Comparison of ENCODE assay signal across 21 cellular contexts in the genomic region with DNA sequence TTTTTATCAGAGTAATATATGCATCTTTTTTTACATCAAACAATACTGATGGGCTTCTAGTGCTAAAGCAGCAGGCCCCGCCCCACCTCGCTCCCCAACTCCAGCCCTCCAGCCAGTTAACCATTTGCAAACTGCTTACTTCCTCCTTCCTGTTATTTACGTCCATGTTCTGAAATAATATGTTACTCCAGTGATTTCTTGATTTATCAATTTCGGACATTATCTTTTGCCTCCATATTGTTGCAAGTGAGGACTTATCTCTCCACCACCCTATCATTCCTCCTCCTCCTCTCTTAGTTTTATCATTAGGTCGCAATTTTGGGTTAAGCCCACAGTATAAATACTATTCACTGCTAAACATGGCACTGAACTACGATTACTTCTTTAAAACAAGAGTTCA. TPM values are rescaled to one million over a fixed set of nuclear protein-coding genes. Genes with fewer than 3 reads are reported as not detected.
DNase-seq lines count a peak whose midpoint lies in the region; ATAC-seq and TF ChIP-seq lines count a peak whose summit lies in the region.
"Had no signal": no experiment of that assay in that cellular context is flagged by ENCODE, and none has a peak within 500 bp of the region (broad histone marks: within the 10 kb centered on the region; RNA-seq: fewer than 3 reads in every experiment).

No MANE protein-coding gene starts in this region.

- no peaks in the 10 kb centered on the region for H3K9me3 Mint-ChIP-seq in WTC11
- H3K9me3 Mint-ChIP-seq in nephron progenitor cell: no peaks in the 10 kb centered on the region
- H3K9me3 Mint-ChIP-seq in activated CD4-positive, alpha-beta T cell treated with anti-CD3 and anti-CD28 coated beads, Interleukin-2, amount 10 ng/mL, durations not matched to agents 24 days and 14 days: no peaks in the 10 kb centered on the region
- H3K9me3 Mint-ChIP-seq: activated naive CD8-positive, alpha-beta T cell treated with anti-CD3 and anti-CD28 coated beads for 36 hours; stimulated activated naive CD8-positive, alpha-beta T cell treated with anti-CD3 and anti-CD28 coated beads, Interleukin-15, Interleukin-2, amounts not matched to agents 100 ng/mL and 50 ng/mL, for 24 hours had no signal

- H3K9ac ChIP-seq in BLaER1 treated with 17β-estradiol and CSF1 and Interleukin-3, amounts not matched to agents 10 nM and 100 nM: peak overlapping the region in 3 of 11 experiments; percentile 2 to 20 (median 11); a peak in 3 of 22 replicates

- H3K36me3 Mint-ChIP-seq in WTC11: no peaks in the 10 kb centered on the region
- no peaks in the 10 kb centered on the region for H3K36me3 Mint-ChIP-seq in nephron progenitor cell (ENCODE audit: low read depth)
- no peaks in the 10 kb centered on the region for H3K36me3 Mint-ChIP-seq in activated CD4-positive, alpha-beta T cell treated with anti-CD3 and anti-CD28 coated beads, Interleukin-2, amount 10 ng/mL, durations not matched to agents 24 days and 14 days (ENCODE audit: low read depth)

- TF ChIP-seq CTCF in WTC11 (IDR thresholded peaks at IDR 0.05) (no peak), nephron progenitor cell (IDR thresholded peaks at IDR 0.05) (no peak)

- H3K27me3 Mint-ChIP-seq in WTC11 (ENCODE audit: low read depth) (no peaks in the 10 kb centered on the region), nephron progenitor cell (ENCODE audit: low read depth, poor library complexity) (no peaks in the 10 kb centered on the region)
- H3K27me3 Mint-ChIP-seq in activated CD4-positive, alpha-beta T cell treated with anti-CD3 and anti-CD28 coated beads, Interleukin-2, amount 10 ng/mL, durations not matched to agents 24 days and 14 days: no peaks in the 10 kb centered on the region
- H3K27me3 Mint-ChIP-seq: activated naive CD8-positive, alpha-beta T cell treated with anti-CD3 and anti-CD28 coated beads for 36 hours; stimulated activated naive CD8-positive, alpha-beta T cell treated with anti-CD3 and anti-CD28 coated beads, Interleukin-15, Interleukin-2, amounts not matched to agents 100 ng/mL and 50 ng/mL, for 24 hours had no signal

- H3K4me1 Mint-ChIP-seq in WTC11 (peaks cover 53% of the 10 kb centered on the region), nephron progenitor cell (peaks cover 99% of the 10 kb centered on the region)
- H3K4me1 Mint-ChIP-seq in activated CD4-positive, alpha-beta T cell treated with anti-CD3 and anti-CD28 coated beads, Interleukin-2, amount 10 ng/mL, durations not matched to agents 24 days and 14 days: peaks cover 48% of the 10 kb centered on the region

- H3K4me1 ChIP-seq in BLaER1 treated with 17β-estradiol and CSF1 and Interleukin-3, amounts not matched to agents 10 nM and 100 nM: peaks cover 99 to 100% (median 100%) of the 10 kb centered on the region in 10 experiments

- H3K36me3 ChIP-seq in BLaER1 treated with 17β-estradiol and CSF1 and Interleukin-3, amounts not matched to agents 10 nM and 100 nM: peaks cover 0 to 31% (median 6%) of the 10 kb centered on the region in 11 experiments; a peak in 8 of 22 replicates
- H3K36me3 ChIP-seq in H7 (replicated peaks; ENCODE audit: control insufficient read depth, insufficient read depth, low read length): no peaks in the 10 kb centered on the region
- H3K36me3 ChIP-seq: brain microvascular endothelial cell had no signal

- H4K20me1 ChIP-seq in BLaER1 treated with 17β-estradiol and CSF1 and Interleukin-3, amounts not matched to agents 10 nM and 100 nM: peaks cover 0 to 5% (median 0%) of the 10 kb centered on the region in 11 experiments; a peak in 2 of 22 replicates

- POLR2A ChIA-PET in WTC11 (lab: Charles Lee): no interaction called here

- H3K27me3 ChIP-seq in BLaER1 treated with 17β-estradiol and CSF1 and Interleukin-3, amounts not matched to agents 10 nM and 100 nM: no peaks in the 10 kb centered on the region
- no peaks in the 10 kb centered on the region for H3K27me3 ChIP-seq in H7 (ENCODE audit: control insufficient read depth, insufficient read depth, low read length)
- H3K27me3 ChIP-seq: brain microvascular endothelial cell, foreskin keratinocyte had no signal

- intact Hi-C loops in activated CD4-positive, alpha-beta T cell treated with anti-CD3 and anti-CD28 coated beads, Interleukin-2, amount 10 ng/mL, durations not matched to agents 24 days and 14 days (cut with micrococcal nuclease): no loop called here

- no peak overlapping the region for H3K4me3 ChIP-seq in BLaER1 treated with 17β-estradiol and CSF1 and Interleukin-3, amounts not matched to agents 10 nM and 100 nM
- no peak overlapping the region for H3K4me3 ChIP-seq in H7 (ENCODE audit: insufficient read depth, low read depth, low read length)
- H3K4me3 ChIP-seq: coronary artery had no signal

- H3K27ac Mint-ChIP-seq in WTC11 (0 out of 2 replicates have a peak overlapping the region, but pooled peaks have one; percentile 65), nephron progenitor cell (no peak overlapping the region)
- H3K27ac Mint-ChIP-seq in activated CD4-positive, alpha-beta T cell treated with anti-CD3 and anti-CD28 coated beads, Interleukin-2, amount 10 ng/mL, durations not matched to agents 24 days and 14 days: no peak overlapping the region
- H3K27ac Mint-ChIP-seq: activated naive CD8-positive, alpha-beta T cell treated with anti-CD3 and anti-CD28 coated beads for 36 hours; stimulated activated naive CD8-positive, alpha-beta T cell treated with anti-CD3 and anti-CD28 coated beads, Interleukin-15, Interleukin-2, amounts not matched to agents 100 ng/mL and 50 ng/mL, for 24 hours had no signal

- H3K4me3 Mint-ChIP-seq in WTC11: no peak overlapping the region
- peak overlapping the region; percentile 1 for H3K4me3 Mint-ChIP-seq in nephron progenitor cell
- H3K4me3 Mint-ChIP-seq in activated CD4-positive, alpha-beta T cell treated with anti-CD3 and anti-CD28 coated beads, Interleukin-2, amount 10 ng/mL, durations not matched to agents 24 days and 14 days: no peak overlapping the region
- H3K4me3 Mint-ChIP-seq: activated naive CD8-positive, alpha-beta T cell treated with anti-CD3 and anti-CD28 coated beads for 36 hours; stimulated activated naive CD8-positive, alpha-beta T cell treated with anti-CD3 and anti-CD28 coated beads, Interleukin-15, Interleukin-2, amounts not matched to agents 100 ng/mL and 50 ng/mL, for 24 hours had no signal

- DNase-seq in H7: peak; percentile 34
- DNase-seq in WTC11 (ENCODE audit: low spot score): no peak
- no peak for DNase-seq in nephron progenitor cell
- no peak for DNase-seq in stimulated activated naive CD8-positive, alpha-beta T cell treated with anti-CD3 and anti-CD28 coated beads, Interleukin-15, Interleukin-2, amounts not matched to agents 100 U/mL and 50 U/mL, for 24 hours
- DNase-seq in NCI-H526 treated with DMSO at 0.1 percent for 48 hours (lab: John Stamatoyannopoulos, UW): no peak
- DNase-seq in activated CD4-positive, alpha-beta T cell treated with anti-CD3 and anti-CD28 coated beads, Interleukin-2, amount 10 ng/mL, durations not matched to agents 24 days and 14 days: no peak
- DNase-seq: activated CD4-positive, alpha-beta T cell treated with anti-CD3 and anti-CD28 coated beads for 4 hours; activated naive CD8-positive, alpha-beta T cell treated with anti-CD3 and anti-CD28 coated beads for 36 hours; brain microvascular endothelial cell; foreskin keratinocyte; hypothalamus; KBM-7; kidney glomerular epithelial cell; NCI-H510A; retina; stimulated activated CD4-positive, alpha-beta T cell treated with anti-CD3 and anti-CD28 coated beads, Interleukin-15, amount 100 ng/mL, for 24 hours; T-helper 9 cell had no signal

- H3K9me3 ChIP-seq in BLaER1 treated with 17β-estradiol and CSF1 and Interleukin-3, amounts not matched to agents 10 nM and 100 nM (replicated peaks in 1 of 11): no peaks in the 10 kb centered on the region

- CTCF ChIA-PET in WTC11 (lab: Charles Lee): no interaction called here

- H3K4me2 ChIP-seq in BLaER1 treated with 17β-estradiol and CSF1 and Interleukin-3, amounts not matched to agents 10 nM and 100 nM: peak overlapping the region; percentile 71 to 100 (median 84)

- no peak for ATAC-seq in WTC11
- ATAC-seq in stimulated activated naive CD8-positive, alpha-beta T cell treated with anti-CD3 and anti-CD28 coated beads, Interleukin-15, Interleukin-2, amounts not matched to agents 100 U/mL and 50 U/mL, for 24 hours: no peak
- ATAC-seq: HCT116 had no signal

- peak overlapping the region in 9 of 11 experiments; percentile 18 to 99 (median 50); a peak in 14 of 22 replicates for H3K27ac ChIP-seq in BLaER1 treated with 17β-estradiol and CSF1 and Interleukin-3, amounts not matched to agents 10 nM and 100 nM
- H3K27ac ChIP-seq: brain microvascular endothelial cell, coronary artery, foreskin keratinocyte had no signal

TF ChIP-seq in WTC11, 78 proteins besides CTCF, POLR2A, EP300 and RAD21 (continues in another document):
- TF ChIP-seq SOX15 (CRISPR knock-in tag; IDR thresholded peaks at IDR 0.05) (no peak), ELF4 (CRISPR knock-in tag; IDR thresholded peaks at IDR 0.05; ENCODE audit: low read depth) (no peak), OVOL2 (CRISPR knock-in tag; IDR thresholded peaks at IDR 0.05; ENCODE audit: borderline replicate concordance) (no peak)
- TF ChIP-seq, protein P1, sequence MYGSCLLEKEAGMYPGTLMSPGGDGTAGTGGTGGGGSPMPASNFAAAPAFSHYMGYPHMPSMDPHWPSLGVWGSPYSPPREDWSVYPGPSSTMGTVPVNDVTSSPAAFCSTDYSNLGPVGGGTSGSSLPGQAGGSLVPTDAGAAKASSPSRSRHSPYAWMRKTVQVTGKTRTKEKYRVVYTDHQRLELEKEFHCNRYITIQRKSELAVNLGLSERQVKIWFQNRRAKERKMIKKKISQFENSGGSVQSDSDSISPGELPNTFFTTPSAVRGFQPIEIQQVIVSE (CRISPR knock-in tag; IDR thresholded peaks at IDR 0.05; ENCODE audit: borderline replicate concordance): no peak

RNA-seq across cellular contexts. Expression of gene ZNF710, which starts 39.5 kb away (rescaled TPM):
- total RNA-seq in H7 (2014; rRNA removed; shearing (Covaris generic)): 24.3 and 28.5 TPM in 2 replicates
- total RNA-seq in WTC11 (2021): 22.3 to 25.9 TPM (median 24.0 TPM) in 3 replicates
- 28.3 and 29.3 TPM in 2 replicates for total RNA-seq in activated CD4-positive, alpha-beta T cell treated with anti-CD3 and anti-CD28 coated beads, Interleukin-2, amount 10 ng/mL, durations not matched to agents 24 days and 14 days
